Comparison of ENCODE assay signal across 10 cellular contexts in the genomic region with DNA sequence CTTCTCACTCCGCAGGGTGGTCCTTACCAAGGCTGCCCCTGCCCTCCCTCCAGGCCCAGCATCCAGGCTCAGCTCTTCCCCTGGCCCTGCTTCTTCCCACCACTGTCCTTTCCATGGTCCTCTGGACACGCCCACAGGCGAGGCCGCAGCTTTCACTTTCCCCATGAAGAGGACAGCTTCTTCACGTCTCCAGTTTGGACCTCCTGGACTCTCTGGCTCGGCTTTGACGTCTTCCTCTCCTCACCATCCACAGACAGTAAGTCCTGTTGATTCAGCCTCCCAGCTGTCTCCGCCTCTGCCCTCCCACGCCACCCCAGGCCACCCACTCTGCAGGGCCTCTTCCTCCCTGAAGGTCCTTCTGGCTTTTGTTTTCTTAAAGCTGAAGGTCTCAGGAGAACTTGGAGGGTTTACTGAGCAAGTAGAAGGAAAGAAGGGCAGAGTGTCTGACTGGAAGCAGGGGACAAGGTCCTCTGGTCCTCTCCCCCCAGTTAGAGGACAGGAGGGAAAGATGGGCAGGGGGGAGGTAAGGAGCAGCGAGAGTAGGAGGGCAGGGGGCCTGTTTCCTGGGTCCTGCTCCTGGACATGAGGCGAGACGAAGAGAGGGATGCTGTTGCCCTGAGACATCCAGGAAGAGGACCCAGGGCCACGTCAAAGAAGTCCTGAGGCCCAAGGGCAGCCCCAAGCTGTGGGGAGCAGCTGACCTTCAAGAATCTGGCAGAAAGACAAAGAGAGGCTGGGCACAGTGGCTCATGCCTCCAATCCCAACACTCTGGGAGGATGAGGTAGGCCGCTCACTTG. TPM values are rescaled to one million over a fixed set of nuclear protein-coding genes. Genes with fewer than 3 reads are reported as not detected.
DNase-seq lines count a peak whose midpoint lies in the region; ATAC-seq and TF ChIP-seq lines count a peak whose summit lies in the region.
"Had no signal": no experiment of that assay in that cellular context is flagged by ENCODE, and none has a peak within 500 bp of the region (broad histone marks: within the 10 kb centered on the region; RNA-seq: fewer than 3 reads in every experiment).

No MANE protein-coding gene starts in this region.

- intact Hi-C loops in colonic mucosa (cut with DNase I), result loop anchor here (5.0 to 10.0 kb wide), 2 partner anchors 33 to 70 kb away; no protein-coding TSS in a partner anchor

- peak overlapping the region; percentile 27; the same call in 1 of the 2 replicates for H3K27ac ChIP-seq in ACC112 (ENCODE audit: low read depth, low read length)
- H3K27ac ChIP-seq in colonic mucosa, result peak overlapping the region; percentile 67
- peak overlapping the region; percentile 85 for H3K27ac ChIP-seq in muscle layer of duodenum (ENCODE audit: low read length)

- H3K9ac ChIP-seq in colonic mucosa (ENCODE audit: low read depth in 2 of 2, low read length in 2 of 2), result peak overlapping the region; percentile 21 to 39

- H3K4me1 ChIP-seq in ACC112 (ENCODE audit: control insufficient read depth, insufficient read depth, low read length, unreplicated experiment) (peaks cover 13% of the 10 kb centered on the region), colonic mucosa (no peaks in the 10 kb centered on the region), muscle layer of duodenum (ENCODE audit: control insufficient read depth in 1 of 2, insufficient read depth in 2 of 2, low read length in 2 of 2) (peaks cover 4 to 23% of the 10 kb centered on the region in 2 donors)

- TF ChIP-seq CTCF in colonic mucosa (IDR thresholded peaks at IDR 0.05), result no peak

- H3K9me3 ChIP-seq in colonic mucosa, result no peaks in the 10 kb centered on the region
- H3K9me3 ChIP-seq in muscle layer of duodenum (ENCODE audit: control insufficient read depth in 1 of 2, low read length in 2 of 2), result peaks cover 5 to 6% of the 10 kb centered on the region in 2 donors

- DNase-seq in colonic mucosa, result peak; percentile 72
- DNase-seq in effector CD4-positive, alpha-beta T cell, result no peak
- DNase-seq in SKM-1 (lab: John Stamatoyannopoulos, UW; ENCODE audit: unreplicated experiment), result no peak
- DNase-seq: activated CD4-positive, alpha-beta T cell treated with anti-CD3 and anti-CD28 coated beads, Interleukin-2, amount 50 U/mL, for 1 hour; Calu3 had no signal

- H3K79me2 ChIP-seq in ACC112 (ENCODE audit: control insufficient read depth, insufficient read depth, low read length, unreplicated experiment), result no peaks in the 10 kb centered on the region

- H3K27me3 ChIP-seq in ACC112 (ENCODE audit: insufficient read depth, low read length) (no peaks in the 10 kb centered on the region), colonic mucosa (no peaks in the 10 kb centered on the region), muscle layer of duodenum (ENCODE audit: low read depth, low read length) (no peaks in the 10 kb centered on the region)

- H2AFZ ChIP-seq in ACC112 (ENCODE audit: low read length, unreplicated experiment), result peak overlapping the region; percentile 83

- peak overlapping the region; percentile 68 for H3K4me3 ChIP-seq in ACC112 (ENCODE audit: low read depth, low read length)
- H3K4me3 ChIP-seq in colonic mucosa, result no peak overlapping the region
- peak overlapping the region; percentile 45 to 54 for H3K4me3 ChIP-seq in muscle layer of duodenum (ENCODE audit: low read depth in 1 of 2, low read length in 2 of 2)

- ATAC-seq in HG02885 (IDR thresholded peaks at IDR 0.05; ENCODE audit: poor library complexity, unreplicated experiment) (peak; percentile 54), GM21717 (IDR thresholded peaks at IDR 0.05; ENCODE audit: unreplicated experiment) (no peak), GM19395 (IDR thresholded peaks at IDR 0.05; ENCODE audit: unreplicated experiment) (no peak)

- no peaks in the 10 kb centered on the region for H3K36me3 ChIP-seq in ACC112 (ENCODE audit: insufficient read depth, low read length)
- no peaks in the 10 kb centered on the region for H3K36me3 ChIP-seq in colonic mucosa
- no peaks in the 10 kb centered on the region for H3K36me3 ChIP-seq in muscle layer of duodenum (ENCODE audit: control insufficient read depth in 1 of 2, insufficient read depth in 2 of 2, low read length in 2 of 2)

RNA-seq across cellular contexts. Expression of a gene that starts 24.7 kb away (rescaled TPM):
- total RNA-seq in colonic mucosa, result under 1 TPM; 0.30 to 0.45 TPM
- total RNA-seq: Calu3 had no signal

RNA-seq across cellular contexts. Expression of a gene that starts 37.7 kb away (rescaled TPM):
- not detected for total RNA-seq in colonic mucosa
- total RNA-seq: Calu3 had no signal

Comparison
In these comparisons a context has a peak if more than half of its experiments do, and no peak if none do; other contexts are left out.
1. H3K27ac ChIP-seq: peak in every context shown above with its lines; median percentile 85 in muscle layer of duodenum; 67 in colonic mucosa; 27 in ACC112.